Comparison of ENCODE assay signal across 2 cellular contexts in the genomic region with DNA sequence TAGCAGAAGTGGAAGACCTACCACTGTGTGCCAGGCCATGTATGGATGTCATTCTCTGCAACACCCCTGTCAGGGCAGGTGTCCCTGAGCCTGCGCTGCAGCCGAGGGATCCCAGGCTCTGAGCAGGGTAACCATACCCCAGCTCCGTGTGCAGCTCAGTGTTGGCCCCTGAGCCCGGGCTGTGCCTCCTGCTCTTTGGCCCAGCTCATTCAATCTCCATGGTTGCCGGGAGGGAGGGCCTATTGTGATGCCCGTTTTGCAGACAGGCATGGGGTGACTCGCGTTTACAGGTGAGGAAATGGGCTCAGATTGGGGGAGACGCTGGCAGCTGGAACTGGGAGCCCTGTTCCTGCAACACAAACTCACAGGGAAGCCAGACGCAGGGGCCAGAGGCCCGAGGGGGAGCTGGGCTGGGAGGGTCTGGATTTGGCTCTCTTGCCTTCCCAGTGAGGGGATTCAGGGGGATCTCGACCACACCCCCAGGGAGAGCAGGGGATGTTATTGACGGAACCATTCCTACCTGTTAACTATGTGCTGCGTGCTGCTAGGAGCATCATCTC.
TF ChIP-seq lines count a peak whose summit lies in the region.

No MANE protein-coding gene starts in this region.

TF ChIP-seq in GM23338, 12 proteins besides CTCF, POLR2A, EP300 and RAD21 (continued from another document):
- TF ChIP-seq, protein P1, sequence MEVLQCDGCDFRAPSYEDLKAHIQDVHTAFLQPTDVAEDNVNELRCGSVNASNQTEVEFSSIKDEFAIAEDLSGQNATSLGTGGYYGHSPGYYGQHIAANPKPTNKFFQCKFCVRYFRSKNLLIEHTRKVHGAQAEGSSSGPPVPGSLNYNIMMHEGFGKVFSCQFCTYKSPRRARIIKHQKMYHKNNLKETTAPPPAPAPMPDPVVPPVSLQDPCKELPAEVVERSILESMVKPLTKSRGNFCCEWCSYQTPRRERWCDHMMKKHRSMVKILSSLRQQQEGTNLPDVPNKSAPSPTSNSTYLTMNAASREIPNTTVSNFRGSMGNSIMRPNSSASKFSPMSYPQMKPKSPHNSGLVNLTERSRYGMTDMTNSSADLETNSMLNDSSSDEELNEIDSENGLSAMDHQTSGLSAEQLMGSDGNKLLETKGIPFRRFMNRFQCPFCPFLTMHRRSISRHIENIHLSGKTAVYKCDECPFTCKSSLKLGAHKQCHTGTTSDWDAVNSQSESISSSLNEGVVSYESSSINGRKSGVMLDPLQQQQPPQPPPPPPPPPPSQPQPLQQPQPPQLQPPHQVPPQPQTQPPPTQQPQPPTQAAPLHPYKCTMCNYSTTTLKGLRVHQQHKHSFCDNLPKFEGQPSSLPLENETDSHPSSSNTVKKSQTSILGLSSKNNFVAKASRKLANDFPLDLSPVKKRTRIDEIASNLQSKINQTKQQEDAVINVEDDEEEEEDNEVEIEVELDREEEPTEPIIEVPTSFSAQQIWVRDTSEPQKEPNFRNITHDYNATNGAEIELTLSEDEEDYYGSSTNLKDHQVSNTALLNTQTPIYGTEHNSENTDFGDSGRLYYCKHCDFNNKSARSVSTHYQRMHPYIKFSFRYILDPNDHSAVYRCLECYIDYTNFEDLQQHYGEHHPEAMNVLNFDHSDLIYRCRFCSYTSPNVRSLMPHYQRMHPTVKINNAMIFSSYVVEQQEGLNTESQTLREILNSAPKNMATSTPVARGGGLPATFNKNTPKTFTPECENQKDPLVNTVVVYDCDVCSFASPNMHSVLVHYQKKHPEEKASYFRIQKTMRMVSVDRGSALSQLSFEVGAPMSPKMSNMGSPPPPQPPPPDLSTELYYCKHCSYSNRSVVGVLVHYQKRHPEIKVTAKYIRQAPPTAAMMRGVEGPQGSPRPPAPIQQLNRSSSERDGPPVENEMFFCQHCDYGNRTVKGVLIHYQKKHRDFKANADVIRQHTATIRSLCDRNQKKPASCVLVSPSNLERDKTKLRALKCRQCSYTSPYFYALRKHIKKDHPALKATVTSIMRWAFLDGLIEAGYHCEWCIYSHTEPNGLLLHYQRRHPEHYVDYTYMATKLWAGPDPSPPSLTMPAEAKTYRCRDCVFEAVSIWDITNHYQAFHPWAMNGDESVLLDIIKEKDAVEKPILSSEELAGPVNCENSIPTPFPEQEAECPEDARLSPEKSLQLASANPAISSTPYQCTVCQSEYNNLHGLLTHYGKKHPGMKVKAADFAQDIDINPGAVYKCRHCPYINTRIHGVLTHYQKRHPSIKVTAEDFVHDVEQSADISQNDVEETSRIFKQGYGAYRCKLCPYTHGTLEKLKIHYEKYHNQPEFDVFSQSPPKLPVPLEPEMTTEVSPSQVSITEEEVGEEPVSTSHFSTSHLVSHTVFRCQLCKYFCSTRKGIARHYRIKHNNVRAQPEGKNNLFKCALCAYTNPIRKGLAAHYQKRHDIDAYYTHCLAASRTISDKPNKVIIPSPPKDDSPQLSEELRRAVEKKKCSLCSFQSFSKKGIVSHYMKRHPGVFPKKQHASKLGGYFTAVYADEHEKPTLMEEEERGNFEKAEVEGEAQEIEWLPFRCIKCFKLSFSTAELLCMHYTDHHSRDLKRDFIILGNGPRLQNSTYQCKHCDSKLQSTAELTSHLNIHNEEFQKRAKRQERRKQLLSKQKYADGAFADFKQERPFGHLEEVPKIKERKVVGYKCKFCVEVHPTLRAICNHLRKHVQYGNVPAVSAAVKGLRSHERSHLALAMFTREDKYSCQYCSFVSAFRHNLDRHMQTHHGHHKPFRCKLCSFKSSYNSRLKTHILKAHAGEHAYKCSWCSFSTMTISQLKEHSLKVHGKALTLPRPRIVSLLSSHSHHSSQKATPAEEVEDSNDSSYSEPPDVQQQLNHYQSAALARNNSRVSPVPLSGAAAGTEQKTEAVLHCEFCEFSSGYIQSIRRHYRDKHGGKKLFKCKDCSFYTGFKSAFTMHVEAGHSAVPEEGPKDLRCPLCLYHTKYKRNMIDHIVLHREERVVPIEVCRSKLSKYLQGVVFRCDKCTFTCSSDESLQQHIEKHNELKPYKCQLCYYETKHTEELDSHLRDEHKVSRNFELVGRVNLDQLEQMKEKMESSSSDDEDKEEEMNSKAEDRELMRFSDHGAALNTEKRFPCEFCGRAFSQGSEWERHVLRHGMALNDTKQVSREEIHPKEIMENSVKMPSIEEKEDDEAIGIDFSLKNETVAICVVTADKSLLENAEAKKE (CRISPR knock-in tag; IDR thresholded peaks at IDR 0.05) = no peak
TF ChIP-seq in GM23338: peak in this region for 0.

TF ChIP-seq in H1, 55 proteins besides CTCF, POLR2A, EP300 and RAD21 (continued from another document):
- TF ChIP-seq SIN3A (conservative IDR thresholded peaks at IDR 0.05 in 1 of 2, IDR thresholded peaks at IDR 0.05 in 1 of 2; ENCODE audit: low read depth in 1 of 2, low read length in 2 of 2) (no peak), NANOG (IDR thresholded peaks at IDR 0.05; ENCODE audit: insufficient read depth, low read depth, low read length, poor library complexity, severe bottlenecking) (no peak), KDM1A (IDR thresholded peaks at IDR 0.05; ENCODE audit: borderline replicate concordance, low read length) (no peak), CTBP2 (IDR thresholded peaks at IDR 0.05; ENCODE audit: borderline replicate concordance, insufficient read depth, insufficient read length, low read length) (no peak), NRF1 (IDR thresholded peaks at IDR 0.05; ENCODE audit: low read depth, low read length) (no peak), SAP30 (IDR thresholded peaks at IDR 0.05; ENCODE audit: insufficient read depth, insufficient replicate concordance, low read length) (no peak), CHD2 (IDR thresholded peaks at IDR 0.05; ENCODE audit: low read length) (no peak), POU5F1 (IDR thresholded peaks at IDR 0.05; ENCODE audit: low read depth, low read length) (no peak), TAF7 (optimal IDR thresholded peaks at IDR 0.05; ENCODE audit: borderline replicate concordance, low read depth, low read length) (no peak), TCF12 (IDR thresholded peaks at IDR 0.05; ENCODE audit: low read depth, low read length) (no peak)
- TF ChIP-seq, protein P2, sequence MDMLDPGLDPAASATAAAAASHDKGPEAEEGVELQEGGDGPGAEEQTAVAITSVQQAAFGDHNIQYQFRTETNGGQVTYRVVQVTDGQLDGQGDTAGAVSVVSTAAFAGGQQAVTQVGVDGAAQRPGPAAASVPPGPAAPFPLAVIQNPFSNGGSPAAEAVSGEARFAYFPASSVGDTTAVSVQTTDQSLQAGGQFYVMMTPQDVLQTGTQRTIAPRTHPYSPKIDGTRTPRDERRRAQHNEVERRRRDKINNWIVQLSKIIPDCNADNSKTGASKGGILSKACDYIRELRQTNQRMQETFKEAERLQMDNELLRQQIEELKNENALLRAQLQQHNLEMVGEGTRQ (IDR thresholded peaks at IDR 0.05; ENCODE audit: low read length) = no peak
- TF ChIP-seq, protein P3, sequence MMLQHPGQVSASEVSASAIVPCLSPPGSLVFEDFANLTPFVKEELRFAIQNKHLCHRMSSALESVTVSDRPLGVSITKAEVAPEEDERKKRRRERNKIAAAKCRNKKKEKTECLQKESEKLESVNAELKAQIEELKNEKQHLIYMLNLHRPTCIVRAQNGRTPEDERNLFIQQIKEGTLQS (IDR thresholded peaks at IDR 0.05; ENCODE audit: insufficient read depth, low read depth, low read length) = no peak
